9 cellular contexts compared by ENCODE assay signal in genomic region chr7:121278120-121279021, GRCh38. TPM values are rescaled to one million over a fixed set of nuclear protein-coding genes. Genes with fewer than 3 reads are reported as not detected.
DNase-seq lines count a peak whose midpoint lies in the region; ATAC-seq and TF ChIP-seq lines count a peak whose summit lies in the region.
"Had no signal": no experiment of that assay in that cellular context is flagged by ENCODE, and none has a peak within 500 bp of the region (broad histone marks: within the 10 kb centered on the region; RNA-seq: fewer than 3 reads in every experiment).

No MANE protein-coding gene starts in this region.

- no peaks in the 10 kb centered on the region for H3K4me1 Mint-ChIP-seq in endothelial cell (ENCODE audit: unreplicated experiment)

- no peaks in the 10 kb centered on the region for H3K36me3 Mint-ChIP-seq in endothelial cell (ENCODE audit: low read depth, unreplicated experiment)
- H3K36me3 Mint-ChIP-seq: activated naive CD4-positive, alpha-beta T cell treated with anti-CD3 and anti-CD28 coated beads, Interleukin-2, amount 50 U/mL, for 24 hours had no signal

- no peak overlapping the region for H3K4me3 Mint-ChIP-seq in endothelial cell (ENCODE audit: unreplicated experiment)
- H3K4me3 Mint-ChIP-seq: activated naive CD4-positive, alpha-beta T cell treated with anti-CD3 and anti-CD28 coated beads, Interleukin-2, amount 50 U/mL, for 24 hours had no signal

- no peaks in the 10 kb centered on the region for H3K27me3 Mint-ChIP-seq in endothelial cell (ENCODE audit: unreplicated experiment)

- peaks cover 0 to 7% (median 0%) of the 10 kb centered on the region in 45 donors for H3K27me3 ChIP-seq in dorsolateral prefrontal cortex

- DNase-seq in AG09309 (ENCODE audit: low read depth): peak; percentile 18
- peak; percentile 60 for DNase-seq in astrocyte of the hippocampus (ENCODE audit: low read depth, low spot score)
- no peak for DNase-seq in DMS 273 treated with DMSO at 0.1 percent for 48 hours (lab: John Stamatoyannopoulos, UW)
- no peak for DNase-seq in inferior parietal cortex (ENCODE audit: extremely low spot score)
- no peak for DNase-seq in endothelial cell (ENCODE audit: low spot score)
- DNase-seq in dorsolateral prefrontal cortex: no peak

- TF ChIP-seq CTCF in AG09309 (IDR thresholded peaks at IDR 0.05; ENCODE audit: control insufficient read depth, insufficient read depth, low read depth, low read length, missing control alignments) (no peak), endothelial cell (IDR thresholded peaks at IDR 0.05; ENCODE audit: unreplicated experiment) (no peak), dorsolateral prefrontal cortex (IDR thresholded peaks at IDR 0.05 in 54 of 56, conservative IDR thresholded peaks at IDR 0.05 in 2 of 56; ENCODE audit: low read depth in 1 of 56, partially characterized antibody in 56 of 56) (no peak)

- no peaks in the 10 kb centered on the region for H3K9me3 Mint-ChIP-seq in endothelial cell (ENCODE audit: unreplicated experiment)

- no peak overlapping the region for H3K4me3 ChIP-seq in AG09309 (ENCODE audit: control insufficient read depth, low read depth, low read length)
- H3K4me3 ChIP-seq in dorsolateral prefrontal cortex: no peak overlapping the region

- peak; percentile 100 for ATAC-seq in GM19455 (IDR thresholded peaks at IDR 0.05; ENCODE audit: unreplicated experiment)
- ATAC-seq in HG03354 (IDR thresholded peaks at IDR 0.05; ENCODE audit: poor library complexity, severe bottlenecking, unreplicated experiment): peak; percentile 100

- H3K27ac Mint-ChIP-seq in endothelial cell (ENCODE audit: unreplicated experiment): no peak overlapping the region
- H3K27ac Mint-ChIP-seq: activated naive CD4-positive, alpha-beta T cell treated with anti-CD3 and anti-CD28 coated beads, Interleukin-2, amount 50 U/mL, for 24 hours had no signal

- intact Hi-C loops in dorsolateral prefrontal cortex (cut with DNase I): no loop called here

- no peak overlapping the region for H3K27ac ChIP-seq in dorsolateral prefrontal cortex

RNA-seq across cellular contexts. Expression of gene WNT16, which starts 50.4 kb away (rescaled TPM):
- total RNA-seq in endothelial cell (ENCODE audit: unreplicated experiment) (not detected), dorsolateral prefrontal cortex (1 to 10 TPM in 66 of 120 experiments, under 1 TPM in 53, not detected in 1; 0.21 to 3.6 (median 1.1) TPM)

Comparison
In these comparisons a context has a peak if more than half of its experiments do, and no peak if none do; other contexts are left out.
1. DNase-seq: peak in AG09309 (single experiment) and astrocyte of the hippocampus (single experiment); none in DMS 273 treated with DMSO at 0.1 percent for 48 hours (single experiment), inferior parietal cortex (single experiment), endothelial cell (single experiment) and dorsolateral prefrontal cortex (0 of 10).